9 cellular contexts compared by ENCODE assay signal in genomic region chr5:148290271-148291195, GRCh38. TPM values are rescaled to one million over a fixed set of nuclear protein-coding genes. Genes with fewer than 3 reads are reported as not detected.
A peak's percentile ranks its signal among the peaks of the same experiment; 100 is the strongest.
DNase-seq lines count a peak whose midpoint lies in the region; ATAC-seq and TF ChIP-seq lines count a peak whose summit lies in the region.
"Had no signal": no experiment of that assay in that cellular context is flagged by ENCODE, and none has a peak within 500 bp of the region (broad histone marks: within the 10 kb centered on the region; RNA-seq: fewer than 3 reads in every experiment).

No MANE protein-coding gene starts in this region.

- in situ Hi-C loops in Panc1 (cut with HindIII; ENCODE audit: low pct_unique_long_range_greater_than_20kb, low sequenced_read_pairs), result no loop called here

- H3K9me3 Mint-ChIP-seq in Calu3 (ENCODE audit: low read depth, unreplicated experiment), result no peaks in the 10 kb centered on the region

- no peak overlapping the region for H3K4me3 Mint-ChIP-seq in Calu3 (ENCODE audit: low read depth, unreplicated experiment)

- peak; percentile 61 for TF ChIP-seq CTCF in Calu3 (IDR thresholded peaks at IDR 0.05; ENCODE audit: unreplicated experiment)
- TF ChIP-seq CTCF in Panc1 (IDR thresholded peaks at IDR 0.05), result peak; percentile 55; the same call in 1 of the 2 replicates
- peak; percentile 64 for TF ChIP-seq CTCF in left ventricle myocardium inferior (IDR thresholded peaks at IDR 0.05; ENCODE audit: borderline replicate concordance)

- DNase-seq in Calu3, result no peak
- DNase-seq in Panc1 (ENCODE audit: low read depth, low spot score), result no peak
- DNase-seq in left ventricle myocardium inferior, result no peak
- DNase-seq in NCI-H226, result no peak
- DNase-seq in HPDE6-E6E7 (ENCODE audit: extremely low spot score), result no peak
- no peak for DNase-seq in mesenteric fat pad (ENCODE audit: low spot score)

- peak; percentile 62 for ATAC-seq in HG03175 (IDR thresholded peaks at IDR 0.05; ENCODE audit: unreplicated experiment)
- 0 out of 2 replicates have a peak, but pooled peaks have one; percentile 34 for ATAC-seq in Panc1
- no peak for ATAC-seq in GM21367 (IDR thresholded peaks at IDR 0.05; ENCODE audit: unreplicated experiment)

- H3K9me3 ChIP-seq in Panc1 (ENCODE audit: control insufficient read depth, insufficient read depth, low read depth, low read length), result no peaks in the 10 kb centered on the region
- no peaks in the 10 kb centered on the region for H3K9me3 ChIP-seq in left ventricle myocardium inferior (replicated peaks)

- H3K4me3 ChIP-seq in Panc1 (ENCODE audit: low read depth in 2 of 2, low read length in 2 of 2) (no peak overlapping the region), left ventricle myocardium inferior (no peak overlapping the region)

- peaks cover 11% of the 10 kb centered on the region for H3K4me1 Mint-ChIP-seq in Calu3 (ENCODE audit: low read depth, unreplicated experiment)

- POLR2A ChIA-PET in Panc1 (lab: Charles Lee), result no interaction called here

- intact Hi-C loops in Calu3 (cut with micrococcal nuclease; ENCODE audit: unreplicated experiment) (loop anchor here (1.0 to 5.0 kb wide), 4 partner anchors 63 to 442 kb away; no protein-coding TSS in a partner anchor), Panc1 (cut with micrococcal nuclease; ENCODE audit: unreplicated experiment) (loop anchor here (5.0 kb wide), 1 partner anchor 82 kb away; no protein-coding TSS in a partner anchor), left ventricle myocardium inferior (cut with micrococcal nuclease) (no loop called here)

- H3K27ac Mint-ChIP-seq in Calu3 (ENCODE audit: unreplicated experiment), result no peak overlapping the region

- H3K27me3 ChIP-seq in Panc1 (ENCODE audit: control insufficient read depth, insufficient read depth, low read length), result no peaks in the 10 kb centered on the region; the same call in 1 of the 2 replicates
- H3K27me3 ChIP-seq in left ventricle myocardium inferior (ENCODE audit: low read depth), result no peaks in the 10 kb centered on the region

- H3K36me3 Mint-ChIP-seq in Calu3 (ENCODE audit: insufficient read depth, unreplicated experiment), result no peaks in the 10 kb centered on the region

- CTCF ChIA-PET in Calu3 (lab: Charles Lee), result interaction anchor here (0.7 to 1.8 kb wide), 7 partner anchors 9 to 111 kb away, joined by 3 to 14 read pairs (median 4); partner anchors contain the start of gene SPINK13
- CTCF ChIA-PET in Panc1 (lab: Charles Lee), result no interaction called here

- H3K27me3 Mint-ChIP-seq in Calu3 (ENCODE audit: unreplicated experiment), result no peaks in the 10 kb centered on the region

- no peaks in the 10 kb centered on the region; the same call in 1 of the 2 replicates for H3K36me3 ChIP-seq in Panc1 (ENCODE audit: control insufficient read depth, insufficient read depth, low read length)
- H3K36me3 ChIP-seq in left ventricle myocardium inferior, result no peaks in the 10 kb centered on the region

- H3K27ac ChIP-seq in Panc1 (ENCODE audit: low read length), result no peak overlapping the region
- H3K27ac ChIP-seq in left ventricle myocardium inferior (replicated peaks), result no peak overlapping the region

- H3K4me1 ChIP-seq in Panc1 (ENCODE audit: control insufficient read depth, insufficient read depth, low read length), result no peaks in the 10 kb centered on the region
- H3K4me1 ChIP-seq in left ventricle myocardium inferior, result no peaks in the 10 kb centered on the region

- no TSS peak for BruUV-seq in Calu3 (replicated peaks; lab: Mats Ljungman, UMichigan)
- BruUV-seq in Panc1 (replicated peaks; lab: Mats Ljungman, UMichigan), result no TSS peak

RNA-seq across cellular contexts. Expression of gene SPINK7, which starts 21.7 kb away (rescaled TPM):
- total RNA-seq in Calu3 (2022) (not detected in 2 replicates), Panc1 (2021; ENCODE audit: unreplicated experiment) (not detected), left ventricle myocardium inferior (not detected), mesenteric fat pad (not detected)
- polyA plus RNA-seq in Panc1 (2012; ENCODE audit: insufficient read length), result not detected
- total RNA-seq: dermis microvascular lymphatic vessel endothelial cell had no signal

RNA-seq across cellular contexts. Expression of gene SPINK13, which starts 21.9 kb away (rescaled TPM):
- not detected in 2 replicates for total RNA-seq in Calu3 (2022)
- total RNA-seq in Panc1 (2021; ENCODE audit: unreplicated experiment), result not detected
- not detected for polyA plus RNA-seq in Panc1 (2012; ENCODE audit: insufficient read length)
- total RNA-seq in left ventricle myocardium inferior, result not detected
- total RNA-seq in mesenteric fat pad, result not detected
- total RNA-seq: dermis microvascular lymphatic vessel endothelial cell had no signal

RNA-seq across cellular contexts. Expression of gene SPINK9, which starts 44.8 kb away (rescaled TPM):
- total RNA-seq in Calu3 (2022) (not detected in 2 replicates), Panc1 (2021; ENCODE audit: unreplicated experiment) (not detected), left ventricle myocardium inferior (not detected), mesenteric fat pad (not detected)
- polyA plus RNA-seq in Panc1 (2012; ENCODE audit: insufficient read length), result not detected
- total RNA-seq: dermis microvascular lymphatic vessel endothelial cell had no signal

RNA-seq across cellular contexts. Expression of gene MARCOL, which starts 52.2 kb away (rescaled TPM):
- not detected in 2 replicates for total RNA-seq in Calu3 (2022)
- total RNA-seq in Panc1 (2021; ENCODE audit: unreplicated experiment), result not detected
- polyA plus RNA-seq in Panc1 (2012; ENCODE audit: insufficient read length), result not detected
- not detected for total RNA-seq in left ventricle myocardium inferior
- total RNA-seq in mesenteric fat pad, result not detected
- total RNA-seq: dermis microvascular lymphatic vessel endothelial cell had no signal
